In the genomic region with DNA sequence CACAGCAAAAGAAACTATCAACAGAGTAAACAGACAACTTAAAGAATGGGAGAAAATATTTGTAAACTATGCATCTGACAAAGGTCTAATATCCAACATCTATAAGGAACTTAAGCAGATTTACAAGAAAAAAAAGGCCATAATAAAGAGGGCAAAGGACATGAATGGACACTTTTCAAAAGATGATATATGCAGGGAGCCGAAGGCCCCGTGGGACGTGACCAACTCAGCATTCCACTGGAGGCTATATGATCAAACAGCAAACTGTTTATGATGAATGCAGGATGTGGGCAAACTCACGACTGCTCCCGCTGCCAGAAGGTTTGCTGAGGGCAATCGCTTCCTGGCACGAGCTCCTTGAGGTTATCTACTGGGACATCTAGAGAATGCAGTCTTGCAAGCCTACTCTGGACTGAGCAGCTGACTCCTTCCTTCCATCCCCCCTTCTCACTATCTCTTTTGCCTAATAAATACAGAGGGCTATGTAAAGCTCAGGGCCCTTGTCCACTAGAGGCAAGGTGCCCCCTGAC, we compare ENCODE assay signal across 10 cellular contexts. TPM values are rescaled to one million over a fixed set of nuclear protein-coding genes. Genes with fewer than 3 reads are reported as not detected.
"Had no signal": no experiment of that assay in that cellular context is flagged by ENCODE, and none has a peak within 500 bp of the region (broad histone marks: within the 10 kb centered on the region; RNA-seq: fewer than 3 reads in every experiment).

No MANE protein-coding gene starts in this region.

RNA-seq across cellular contexts. Expression of gene F8A2, which starts 12.9 kb away (rescaled TPM):
- total RNA-seq: activated T-helper 1 cell treated with anti-CD3 and anti-CD28 coated beads, Interleukin-12 subunit alpha, Interleukin-12 subunit beta, Interleukin-2, Interleukin-4 antibody, amounts not matched to agents 30 ng/mL and 10 ng/mL and 1 ng/mL, durations not matched to agents 14 hours and 24 hours and 36 hours; dermis microvascular lymphatic vessel endothelial cell; fibroblast of lung; gastrocnemius medialis; heart left ventricle; mesenteric fat pad; natural killer cell treated with Interleukin-12 subunit alpha and Interleukin-12 subunit beta and Interleukin-15 and Interleukin-18, amount 100 ng/mL, for 72 hours; renal cortical epithelial cell had no signal
- polyA plus RNA-seq: adrenal gland, fibroblast of lung, heart left ventricle, immature natural killer cell had no signal
